In genomic region chr13:113297370-113297871, GRCh38 we compare ENCODE assay signal across 1 cellular context.
TF ChIP-seq lines count a peak whose summit lies in the region.

No MANE protein-coding gene starts in this region.

TF ChIP-seq in IMR-90, 13 proteins besides CTCF, POLR2A, EP300 and RAD21 (continued from another document):
- TF ChIP-seq USF2 (IDR thresholded peaks at IDR 0.05; ENCODE audit: low read depth, low read length), result no peak; the same call in 1 of the 2 replicates
- TF ChIP-seq CHD1 (IDR thresholded peaks at IDR 0.05; ENCODE audit: low read depth, low read length), result no peak
- no peak for TF ChIP-seq CEBPB (IDR thresholded peaks at IDR 0.05; ENCODE audit: low read depth, low read length)
- TF ChIP-seq MXI1 (IDR thresholded peaks at IDR 0.05; ENCODE audit: borderline replicate concordance, low read depth, low read length), result no peak
- no peak for TF ChIP-seq SMC3 (IDR thresholded peaks at IDR 0.05; ENCODE audit: low read depth, low read length)
- no peak for TF ChIP-seq NFE2L2 (IDR thresholded peaks at IDR 0.05; ENCODE audit: low read depth, low read length)
- no peak for TF ChIP-seq RCOR1 (IDR thresholded peaks at IDR 0.05; ENCODE audit: insufficient replicate concordance, low read length)
- TF ChIP-seq FOS (IDR thresholded peaks at IDR 0.05; ENCODE audit: low read depth, low read length), result no peak
